In genomic region chr13:50722437-50723125, GRCh38 we compare ENCODE assay signal across 19 cellular contexts.
"Had no signal": no experiment of that assay in that cellular context is flagged by ENCODE, and none has a peak within 500 bp of the region (broad histone marks: within the 10 kb centered on the region; RNA-seq: fewer than 3 reads in every experiment).

No MANE protein-coding gene starts in this region.

- H3K27ac ChIP-seq: dorsolateral prefrontal cortex, esophagus squamous epithelium, gastroesophageal sphincter, psoas muscle, stomach, thoracic aorta, transverse colon had no signal

- DNase-seq: cortex of kidney; dorsolateral prefrontal cortex; effector CD8-positive, alpha-beta T cell; esophagus squamous epithelium; foreskin fibroblast; immature natural killer cell; kidney; mesendoderm; naive thymus-derived CD4-positive, alpha-beta T cell; nephron progenitor cell; psoas muscle; small intestine; stimulated activated CD4-positive, alpha-beta T cell treated with anti-CD3 and anti-CD28 coated beads, Interleukin-12 subunit alpha, Interleukin-12 subunit beta, amount 100 ng/mL, for 4 hours; stimulated activated naive CD4-positive, alpha-beta T cell; stomach; substantia nigra; transverse colon had no signal

- H3K9me3 ChIP-seq: esophagus squamous epithelium, gastroesophageal sphincter, psoas muscle, stomach, thoracic aorta, transverse colon had no signal

- FAIRE-seq: kidney, small intestine had no signal

- H3K36me3 ChIP-seq: esophagus squamous epithelium, gastroesophageal sphincter, stomach, thoracic aorta, transverse colon had no signal

- H3K27me3 ChIP-seq: dorsolateral prefrontal cortex, esophagus squamous epithelium, gastroesophageal sphincter, stomach, transverse colon had no signal

- H3K4me1 ChIP-seq: gastroesophageal sphincter, psoas muscle, stomach, transverse colon had no signal

- H3K4me3 ChIP-seq: dorsolateral prefrontal cortex, esophagus squamous epithelium, gastroesophageal sphincter, psoas muscle, stomach, thoracic aorta, transverse colon had no signal

- ATAC-seq: gastroesophageal sphincter; naive thymus-derived CD4-positive, alpha-beta T cell; psoas muscle had no signal
